ENCODE assay signal across 11 cellular contexts in the genomic region with DNA sequence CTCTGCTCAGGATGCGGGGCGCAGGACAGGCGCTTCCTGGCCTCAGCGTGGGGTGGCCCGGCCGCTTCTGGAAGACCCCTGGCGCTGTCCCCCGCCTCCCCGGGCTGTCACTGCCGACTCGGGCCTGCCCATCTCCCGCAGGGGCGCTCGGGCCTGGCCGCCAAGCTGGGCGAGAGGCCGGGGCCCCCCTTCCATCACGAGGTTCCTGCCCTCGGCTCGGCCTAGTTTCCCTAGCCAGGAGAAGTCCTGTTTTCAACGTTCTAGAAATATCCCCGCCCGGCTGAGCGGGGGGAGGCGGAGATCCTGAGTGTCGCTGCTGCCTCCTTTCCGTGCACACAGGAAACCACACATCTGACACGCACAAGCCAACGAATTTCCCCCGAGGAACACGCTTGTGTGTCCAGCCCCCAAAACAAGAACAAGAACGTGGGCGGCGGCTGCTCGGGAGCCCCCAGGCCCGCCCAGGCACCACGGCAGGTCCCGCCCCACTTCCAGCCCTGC. TPM values are rescaled to one million over a fixed set of nuclear protein-coding genes. Genes with fewer than 3 reads are reported as not detected.
DNase-seq lines count a peak whose midpoint lies in the region; ATAC-seq and TF ChIP-seq lines count a peak whose summit lies in the region.
"Had no signal": no experiment of that assay in that cellular context is flagged by ENCODE, and none has a peak within 500 bp of the region (broad histone marks: within the 10 kb centered on the region; RNA-seq: fewer than 3 reads in every experiment).

No MANE protein-coding gene starts in this region.

- no peaks in the 10 kb centered on the region for H3K27me3 ChIP-seq in GM23338 (ENCODE audit: insufficient read depth)
- H3K27me3 ChIP-seq in esophagus muscularis mucosa: peaks cover 0 to 34% (median 0%) of the 10 kb centered on the region in 4 donors

- H3K9me3 ChIP-seq in esophagus muscularis mucosa: peaks cover 0 to 5% (median 0%) of the 10 kb centered on the region in 4 donors

- H3K4me1 Mint-ChIP-seq in GM23338: peaks cover 1% of the 10 kb centered on the region; the same call in 2 of the 3 replicates

- TF ChIP-seq EP300 in esophagus muscularis mucosa (IDR thresholded peaks at IDR 0.05): no peak

- no peak overlapping the region for H3K27ac ChIP-seq in GM23338 (ENCODE audit: low read depth)
- peak overlapping the region in 2 of 4 donors; percentile 28 to 52 for H3K27ac ChIP-seq in esophagus muscularis mucosa (replicated peaks in 1 of 4)
- H3K27ac ChIP-seq: SK-N-MC had no signal

- H3K4me2 ChIP-seq in GM23338: 0 out of 2 replicates have a peak overlapping the region, but pooled peaks have one; percentile 43

- ATAC-seq in GM23338 (peak; percentile 19; the same call in 2 of the 3 replicates), GM21360 (IDR thresholded peaks at IDR 0.05; ENCODE audit: unreplicated experiment) (no peak), GM19455 (IDR thresholded peaks at IDR 0.05; ENCODE audit: unreplicated experiment) (no peak), HG02588 (IDR thresholded peaks at IDR 0.05; ENCODE audit: unreplicated experiment) (no peak)

- no peak for TF ChIP-seq POLR2A in esophagus muscularis mucosa (IDR thresholded peaks at IDR 0.05; ENCODE audit: low read depth)

- H3K4me1 ChIP-seq in GM23338 (ENCODE audit: insufficient read depth) (peaks cover 3% of the 10 kb centered on the region; the same call in 1 of the 2 replicates), esophagus muscularis mucosa (peaks cover 0 to 6% (median 2%) of the 10 kb centered on the region in 4 donors)

- no peak overlapping the region for H2AFZ ChIP-seq in GM23338

- no peaks in the 10 kb centered on the region; the same call in 2 of the 3 replicates for H3K36me3 Mint-ChIP-seq in GM23338 (ENCODE audit: low read depth)

- no peak overlapping the region for H3K27ac Mint-ChIP-seq in GM23338

- H3K9me3 Mint-ChIP-seq in GM23338: peaks cover 9% of the 10 kb centered on the region; the same call in 1 of the 3 replicates

- H3K4me3 ChIP-seq in GM23338: no peak overlapping the region
- H3K4me3 ChIP-seq in esophagus muscularis mucosa: peak overlapping the region; percentile 2 to 46 (median 20)
- H3K4me3 ChIP-seq: SK-N-MC had no signal

- H3K27me3 Mint-ChIP-seq in GM23338 (ENCODE audit: insufficient read depth, low read depth, poor library complexity): peaks cover 10% of the 10 kb centered on the region

- no peaks in the 10 kb centered on the region for H3K79me2 ChIP-seq in GM23338 (replicated peaks; ENCODE audit: insufficient read depth)

- no peaks in the 10 kb centered on the region for H4K20me1 ChIP-seq in GM23338 (replicated peaks; ENCODE audit: insufficient read depth)

- intact Hi-C loops in esophagus muscularis mucosa (cut with DNase I): no loop called here

- no peak overlapping the region for H3K4me3 Mint-ChIP-seq in GM23338

- no peak for TF ChIP-seq CTCF in GM23338 (conservative IDR thresholded peaks at IDR 0.05; ENCODE audit: low read depth in 2 of 2)
- TF ChIP-seq CTCF in esophagus muscularis mucosa (IDR thresholded peaks at IDR 0.05): no peak

- H3F3A ChIP-seq in GM23338 (replicated peaks; ENCODE audit: low read depth): no peaks in the 10 kb centered on the region

- H3K36me3 ChIP-seq in GM23338 (ENCODE audit: insufficient read depth): no peaks in the 10 kb centered on the region
- H3K36me3 ChIP-seq in esophagus muscularis mucosa: peaks cover 0 to 32% (median 3%) of the 10 kb centered on the region in 4 donors

- no peaks in the 10 kb centered on the region for H3K9me2 ChIP-seq in GM23338 (ENCODE audit: insufficient read depth)

- WGBS in esophagus muscularis mucosa: 54% methylated on average over 25 of the region's 38 CpGs

- DNase-seq in GM23338 (ENCODE audit: low spot score) (no peak), esophagus muscularis mucosa (ENCODE audit: extremely low spot score) (no peak), SIG-M5 treated with dmso at 0.1 percent for 504 hours (lab: John Stamatoyannopoulos, UW; ENCODE audit: unreplicated experiment) (no peak)
- peak; percentile 20 for DNase-seq in activated CD4-positive, alpha-beta T cell treated with anti-CD3 and anti-CD28 coated beads, Interleukin-2, amount 50 U/mL, for 1 hour
- peak; percentile 37 for DNase-seq in stimulated activated CD4-positive, alpha-beta T cell treated with anti-CD3 and anti-CD28 coated beads, Interleukin-4, amount 100 ng/mL, for 24 hours
- DNase-seq: activated gamma-delta T cell treated with Interleukin-2 at 50 U/mL for 16 hours, NCI-H510A treated with DMSO at 0.1 percent for 48 hours had no signal

TF ChIP-seq in GM23338, 12 proteins besides CTCF, POLR2A, EP300 and RAD21 (continues in another document):
- TF ChIP-seq ZNF331 (CRISPR knock-in tag; IDR thresholded peaks at IDR 0.05; ENCODE audit: low read depth) (no peak), STAT1 (IDR thresholded peaks at IDR 0.05; ENCODE audit: unreplicated experiment) (no peak), POLR2AphosphoS5 (IDR thresholded peaks at IDR 0.05; ENCODE audit: low read depth) (no peak), NANOG (IDR thresholded peaks at IDR 0.05; ENCODE audit: borderline replicate concordance) (no peak), EZH2phosphoT487 (IDR thresholded peaks at IDR 0.05; ENCODE audit: unreplicated experiment) (no peak)
- TF ChIP-seq, protein P1, sequence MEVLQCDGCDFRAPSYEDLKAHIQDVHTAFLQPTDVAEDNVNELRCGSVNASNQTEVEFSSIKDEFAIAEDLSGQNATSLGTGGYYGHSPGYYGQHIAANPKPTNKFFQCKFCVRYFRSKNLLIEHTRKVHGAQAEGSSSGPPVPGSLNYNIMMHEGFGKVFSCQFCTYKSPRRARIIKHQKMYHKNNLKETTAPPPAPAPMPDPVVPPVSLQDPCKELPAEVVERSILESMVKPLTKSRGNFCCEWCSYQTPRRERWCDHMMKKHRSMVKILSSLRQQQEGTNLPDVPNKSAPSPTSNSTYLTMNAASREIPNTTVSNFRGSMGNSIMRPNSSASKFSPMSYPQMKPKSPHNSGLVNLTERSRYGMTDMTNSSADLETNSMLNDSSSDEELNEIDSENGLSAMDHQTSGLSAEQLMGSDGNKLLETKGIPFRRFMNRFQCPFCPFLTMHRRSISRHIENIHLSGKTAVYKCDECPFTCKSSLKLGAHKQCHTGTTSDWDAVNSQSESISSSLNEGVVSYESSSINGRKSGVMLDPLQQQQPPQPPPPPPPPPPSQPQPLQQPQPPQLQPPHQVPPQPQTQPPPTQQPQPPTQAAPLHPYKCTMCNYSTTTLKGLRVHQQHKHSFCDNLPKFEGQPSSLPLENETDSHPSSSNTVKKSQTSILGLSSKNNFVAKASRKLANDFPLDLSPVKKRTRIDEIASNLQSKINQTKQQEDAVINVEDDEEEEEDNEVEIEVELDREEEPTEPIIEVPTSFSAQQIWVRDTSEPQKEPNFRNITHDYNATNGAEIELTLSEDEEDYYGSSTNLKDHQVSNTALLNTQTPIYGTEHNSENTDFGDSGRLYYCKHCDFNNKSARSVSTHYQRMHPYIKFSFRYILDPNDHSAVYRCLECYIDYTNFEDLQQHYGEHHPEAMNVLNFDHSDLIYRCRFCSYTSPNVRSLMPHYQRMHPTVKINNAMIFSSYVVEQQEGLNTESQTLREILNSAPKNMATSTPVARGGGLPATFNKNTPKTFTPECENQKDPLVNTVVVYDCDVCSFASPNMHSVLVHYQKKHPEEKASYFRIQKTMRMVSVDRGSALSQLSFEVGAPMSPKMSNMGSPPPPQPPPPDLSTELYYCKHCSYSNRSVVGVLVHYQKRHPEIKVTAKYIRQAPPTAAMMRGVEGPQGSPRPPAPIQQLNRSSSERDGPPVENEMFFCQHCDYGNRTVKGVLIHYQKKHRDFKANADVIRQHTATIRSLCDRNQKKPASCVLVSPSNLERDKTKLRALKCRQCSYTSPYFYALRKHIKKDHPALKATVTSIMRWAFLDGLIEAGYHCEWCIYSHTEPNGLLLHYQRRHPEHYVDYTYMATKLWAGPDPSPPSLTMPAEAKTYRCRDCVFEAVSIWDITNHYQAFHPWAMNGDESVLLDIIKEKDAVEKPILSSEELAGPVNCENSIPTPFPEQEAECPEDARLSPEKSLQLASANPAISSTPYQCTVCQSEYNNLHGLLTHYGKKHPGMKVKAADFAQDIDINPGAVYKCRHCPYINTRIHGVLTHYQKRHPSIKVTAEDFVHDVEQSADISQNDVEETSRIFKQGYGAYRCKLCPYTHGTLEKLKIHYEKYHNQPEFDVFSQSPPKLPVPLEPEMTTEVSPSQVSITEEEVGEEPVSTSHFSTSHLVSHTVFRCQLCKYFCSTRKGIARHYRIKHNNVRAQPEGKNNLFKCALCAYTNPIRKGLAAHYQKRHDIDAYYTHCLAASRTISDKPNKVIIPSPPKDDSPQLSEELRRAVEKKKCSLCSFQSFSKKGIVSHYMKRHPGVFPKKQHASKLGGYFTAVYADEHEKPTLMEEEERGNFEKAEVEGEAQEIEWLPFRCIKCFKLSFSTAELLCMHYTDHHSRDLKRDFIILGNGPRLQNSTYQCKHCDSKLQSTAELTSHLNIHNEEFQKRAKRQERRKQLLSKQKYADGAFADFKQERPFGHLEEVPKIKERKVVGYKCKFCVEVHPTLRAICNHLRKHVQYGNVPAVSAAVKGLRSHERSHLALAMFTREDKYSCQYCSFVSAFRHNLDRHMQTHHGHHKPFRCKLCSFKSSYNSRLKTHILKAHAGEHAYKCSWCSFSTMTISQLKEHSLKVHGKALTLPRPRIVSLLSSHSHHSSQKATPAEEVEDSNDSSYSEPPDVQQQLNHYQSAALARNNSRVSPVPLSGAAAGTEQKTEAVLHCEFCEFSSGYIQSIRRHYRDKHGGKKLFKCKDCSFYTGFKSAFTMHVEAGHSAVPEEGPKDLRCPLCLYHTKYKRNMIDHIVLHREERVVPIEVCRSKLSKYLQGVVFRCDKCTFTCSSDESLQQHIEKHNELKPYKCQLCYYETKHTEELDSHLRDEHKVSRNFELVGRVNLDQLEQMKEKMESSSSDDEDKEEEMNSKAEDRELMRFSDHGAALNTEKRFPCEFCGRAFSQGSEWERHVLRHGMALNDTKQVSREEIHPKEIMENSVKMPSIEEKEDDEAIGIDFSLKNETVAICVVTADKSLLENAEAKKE (CRISPR knock-in tag; IDR thresholded peaks at IDR 0.05): no peak
- TF ChIP-seq, protein P2, sequence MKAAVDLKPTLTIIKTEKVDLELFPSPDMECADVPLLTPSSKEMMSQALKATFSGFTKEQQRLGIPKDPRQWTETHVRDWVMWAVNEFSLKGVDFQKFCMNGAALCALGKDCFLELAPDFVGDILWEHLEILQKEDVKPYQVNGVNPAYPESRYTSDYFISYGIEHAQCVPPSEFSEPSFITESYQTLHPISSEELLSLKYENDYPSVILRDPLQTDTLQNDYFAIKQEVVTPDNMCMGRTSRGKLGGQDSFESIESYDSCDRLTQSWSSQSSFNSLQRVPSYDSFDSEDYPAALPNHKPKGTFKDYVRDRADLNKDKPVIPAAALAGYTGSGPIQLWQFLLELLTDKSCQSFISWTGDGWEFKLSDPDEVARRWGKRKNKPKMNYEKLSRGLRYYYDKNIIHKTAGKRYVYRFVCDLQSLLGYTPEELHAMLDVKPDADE (IDR thresholded peaks at IDR 0.05): no peak

RNA-seq across cellular contexts. Expression of gene AP5Z1, which starts 33.7 kb away (rescaled TPM):
- 28.8 and 31.2 TPM in 2 replicates for total RNA-seq in GM23338 (2014; rRNA removed; shearing (Covaris generic))
- polyA plus RNA-seq in GM23338 (2016; fragmentation: Nextera tagmentation; extraction: Ambion mirVana): 16.3 and 16.4 TPM in 2 replicates
- 10 to 100 TPM; 25.7 to 37.3 (median 31.5) TPM for total RNA-seq in esophagus muscularis mucosa

RNA-seq across cellular contexts. Expression of gene PAPOLB, which starts 52.7 kb away (rescaled TPM):
- 0.27 and 0.42 TPM in 2 replicates for total RNA-seq in GM23338 (2014; rRNA removed; shearing (Covaris generic))
- 0.07 and 0.08 TPM in 2 replicates for polyA plus RNA-seq in GM23338 (2016; fragmentation: Nextera tagmentation; extraction: Ambion mirVana)
- total RNA-seq in esophagus muscularis mucosa: under 1 TPM; 0.17 to 0.46 (median 0.37) TPM

Comparison
In these comparisons a context has a peak if more than half of its experiments do, and no peak if none do; other contexts are left out.
1. DNase-seq: peak in activated CD4-positive, alpha-beta T cell treated with anti-CD3 and anti-CD28 coated beads, Interleukin-2, amount 50 U/mL, for 1 hour (single experiment) and stimulated activated CD4-positive, alpha-beta T cell treated with anti-CD3 and anti-CD28 coated beads, Interleukin-4, amount 100 ng/mL, for 24 hours (single experiment); none in GM23338 (single experiment), esophagus muscularis mucosa (single experiment) and SIG-M5 treated with dmso at 0.1 percent for 504 hours (single experiment).